11 cellular contexts compared by ENCODE assay signal in the genomic region with DNA sequence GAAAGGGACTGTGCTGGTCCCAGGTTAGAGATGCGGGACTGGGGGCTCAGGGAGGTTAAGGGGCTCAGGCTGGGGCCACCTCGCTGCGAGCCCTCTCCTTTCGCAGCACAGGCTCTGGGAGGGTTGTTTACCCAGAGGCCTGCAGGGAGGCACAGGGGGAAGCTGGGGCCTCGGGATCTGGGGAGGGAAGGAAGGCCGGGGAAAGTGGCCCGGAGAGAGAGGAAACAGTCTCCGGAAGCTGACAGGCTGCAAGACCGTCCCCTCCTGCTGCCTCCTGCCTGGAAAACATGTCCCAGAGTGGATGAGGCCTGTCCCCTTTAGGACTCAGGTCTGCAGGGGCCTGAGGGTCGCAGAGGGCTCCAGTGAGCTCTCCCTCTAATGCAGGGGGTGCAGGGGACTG.
"Had no signal": no experiment of that assay in that cellular context is flagged by ENCODE, and none has a peak within 500 bp of the region (broad histone marks: within the 10 kb centered on the region; RNA-seq: fewer than 3 reads in every experiment).

No MANE protein-coding gene starts in this region.

- H3K27ac ChIP-seq: dorsolateral prefrontal cortex, foreskin keratinocyte, stomach had no signal

- H3K4me3 ChIP-seq: dorsolateral prefrontal cortex, heart left ventricle, lung, stomach had no signal

- H3K27me3 ChIP-seq: dorsolateral prefrontal cortex, foreskin keratinocyte, heart left ventricle, stomach had no signal

- H3K9me3 ChIP-seq: heart left ventricle, stomach had no signal

- DNase-seq: activated gamma-delta T cell; activated T-cell treated with anti-CD3 and anti-CD28 coated beads, Interleukin-2, amount 50 U/mL, for 1 hour; amygdala; dorsolateral prefrontal cortex; foreskin keratinocyte; natural killer cell; stimulated activated CD4-positive, alpha-beta T cell treated with anti-CD3 and anti-CD28 coated beads, Interleukin-4, amount 100 ng/mL, for 4 hours; stomach; T-helper 17 cell had no signal

- H3K4me1 ChIP-seq: foreskin keratinocyte had no signal

- ATAC-seq: foreskin keratinocyte, natural killer cell, T-helper 17 cell had no signal

- H3K36me3 ChIP-seq: stomach had no signal
